ENCODE assay signal across 10 cellular contexts in the genomic region with DNA sequence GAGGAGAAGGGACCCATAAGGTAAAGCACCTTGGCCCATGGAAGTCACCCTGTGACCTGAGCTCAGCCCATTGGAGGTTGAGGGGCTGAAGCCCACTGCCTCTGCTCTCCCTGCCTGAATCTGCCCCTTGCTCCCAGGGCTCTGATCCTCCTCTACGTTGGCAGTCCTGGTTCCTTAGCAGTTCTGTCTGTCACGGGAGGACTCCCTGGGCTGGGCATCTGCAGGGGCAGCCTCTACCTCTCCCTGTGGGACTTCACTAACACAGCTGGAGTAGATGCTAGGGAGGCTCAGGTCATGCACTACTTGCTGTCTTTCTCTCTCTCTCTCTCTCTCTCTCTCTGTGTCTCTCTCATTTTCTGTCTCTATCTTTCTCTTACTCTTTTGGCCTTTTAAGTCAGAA. TPM values are rescaled to one million over a fixed set of nuclear protein-coding genes. Genes with fewer than 3 reads are reported as not detected.
DNase-seq lines count a peak whose midpoint lies in the region; ATAC-seq and TF ChIP-seq lines count a peak whose summit lies in the region.
"Had no signal": no experiment of that assay in that cellular context is flagged by ENCODE, and none has a peak within 500 bp of the region (broad histone marks: within the 10 kb centered on the region; RNA-seq: fewer than 3 reads in every experiment).

No MANE protein-coding gene starts in this region.

- intact Hi-C loops in gastrocnemius medialis (cut with DNase I; ENCODE audit: low total_unique reads): loop anchor here (5.0 kb wide), 1 partner anchor 33 kb away; no protein-coding TSS in a partner anchor

- no peaks in the 10 kb centered on the region for H3K27me3 Mint-ChIP-seq in T-helper 1 cell treated with Interleukin-12 subunit alpha and Interleukin-12 subunit beta and Interleukin-4 antibody, amounts not matched to agents 30 μg/mL and 1 μg/mL, for 36 hours (ENCODE audit: low read depth)

- H3K4me3 Mint-ChIP-seq in T-helper 1 cell treated with Interleukin-12 subunit alpha and Interleukin-12 subunit beta and Interleukin-4 antibody, amounts not matched to agents 30 μg/mL and 1 μg/mL, for 36 hours: peak overlapping the region; percentile 60

- no peak overlapping the region for H2AFZ ChIP-seq in Loucy (ENCODE audit: low read length)

- no peak for DNase-seq in T-helper 1 cell
- no peak for DNase-seq in gastrocnemius medialis
- no peak for DNase-seq in GM03348 (ENCODE audit: low spot score)
- DNase-seq in NK-92 treated with Interleukin-12 subunit alpha and Interleukin-12 subunit beta, amount 100 ng/mL, for 24 hours (lab: John Stamatoyannopoulos, UW): no peak
- DNase-seq in pons (ENCODE audit: low spot score): no peak
- DNase-seq: stimulated activated naive CD4-positive, alpha-beta T cell treated with Interleukin-2 at 50 U/mL for 16 hours had no signal

- peak overlapping the region; percentile 21 for H3K9ac ChIP-seq in Loucy (ENCODE audit: low read depth, low read length, poor library complexity, severe bottlenecking)

- H3K79me2 ChIP-seq in Loucy (ENCODE audit: insufficient read depth, low read length): peaks cover 100% of the 10 kb centered on the region

- H4K20me1 ChIP-seq in Loucy (ENCODE audit: insufficient read depth, low read length, poor library complexity, severe bottlenecking): peaks cover 70% of the 10 kb centered on the region

- H3K27me3 ChIP-seq in Loucy (ENCODE audit: insufficient read depth, low read length, poor library complexity, severe bottlenecking) (no peaks in the 10 kb centered on the region), gastrocnemius medialis (no peaks in the 10 kb centered on the region)

- peaks cover 62% of the 10 kb centered on the region for H3K4me1 ChIP-seq in Loucy (ENCODE audit: insufficient read depth, low read length, poor library complexity, severe bottlenecking)
- peaks cover 82 to 87% of the 10 kb centered on the region in 2 donors for H3K4me1 ChIP-seq in gastrocnemius medialis

- TF ChIP-seq CTCF in Loucy (conservative IDR thresholded peaks at IDR 0.05; ENCODE audit: low read length) (no peak), gastrocnemius medialis (IDR thresholded peaks at IDR 0.05 in 4 of 5, conservative IDR thresholded peaks at IDR 0.05 in 1 of 5) (no peak)

- H3K36me3 ChIP-seq in Loucy (ENCODE audit: insufficient read depth, low read length) (peaks cover 4% of the 10 kb centered on the region; the same call in 1 of the 2 replicates), gastrocnemius medialis (no peaks in the 10 kb centered on the region)

- H3K9me2 ChIP-seq in Loucy (replicated peaks; ENCODE audit: low read depth, low read length): no peaks in the 10 kb centered on the region

- ATAC-seq in HG02610 (IDR thresholded peaks at IDR 0.05; ENCODE audit: unreplicated experiment): peak; percentile 32
- no peak for ATAC-seq in gastrocnemius medialis

- peak overlapping the region; percentile 96 for H3K27ac Mint-ChIP-seq in T-helper 1 cell treated with Interleukin-12 subunit alpha and Interleukin-12 subunit beta and Interleukin-4 antibody, amounts not matched to agents 30 μg/mL and 1 μg/mL, for 36 hours

- no peak for TF ChIP-seq POLR2A in gastrocnemius medialis (IDR thresholded peaks at IDR 0.05)

- peaks cover 76% of the 10 kb centered on the region for H3K4me1 Mint-ChIP-seq in T-helper 1 cell treated with Interleukin-12 subunit alpha and Interleukin-12 subunit beta and Interleukin-4 antibody, amounts not matched to agents 30 μg/mL and 1 μg/mL, for 36 hours (ENCODE audit: low read depth)

- no peaks in the 10 kb centered on the region for H3K9me3 Mint-ChIP-seq in T-helper 1 cell treated with Interleukin-12 subunit alpha and Interleukin-12 subunit beta and Interleukin-4 antibody, amounts not matched to agents 30 μg/mL and 1 μg/mL, for 36 hours

- H3K36me3 Mint-ChIP-seq in T-helper 1 cell treated with Interleukin-12 subunit alpha and Interleukin-12 subunit beta and Interleukin-4 antibody, amounts not matched to agents 30 μg/mL and 1 μg/mL, for 36 hours (ENCODE audit: low read depth): peaks cover 34% of the 10 kb centered on the region

- no peaks in the 10 kb centered on the region for H3F3A ChIP-seq in Loucy (ENCODE audit: low read depth)

- in situ Hi-C loops in gastrocnemius medialis (cut with MboI; ENCODE audit: low sequenced_read_pairs in 4 of 4): no loop called here

- no peaks in the 10 kb centered on the region for H3K9me3 ChIP-seq in Loucy (ENCODE audit: insufficient read depth, low read depth, low read length)
- no peaks in the 10 kb centered on the region for H3K9me3 ChIP-seq in gastrocnemius medialis

- peak overlapping the region; percentile 53 to 99 (median 84) for H3K27ac ChIP-seq in gastrocnemius medialis
- H3K27ac ChIP-seq: 22Rv1 had no signal

- H3K4me2 ChIP-seq in Loucy (ENCODE audit: low read depth, low read length, poor library complexity, severe bottlenecking): peak overlapping the region; percentile 89

- H3K4me3 ChIP-seq in Loucy (ENCODE audit: low read length, poor library complexity, severe bottlenecking): peak overlapping the region; percentile 2
- no peak overlapping the region for H3K4me3 ChIP-seq in gastrocnemius medialis

RNA-seq across cellular contexts. Expression of gene GYPC, which starts 8.7 kb away (rescaled TPM):
- total RNA-seq in gastrocnemius medialis: 10 to 100 TPM; 66.3 to 82.0 (median 71.9) TPM
